1 cellular context compared by ENCODE assay signal in the genomic region with DNA sequence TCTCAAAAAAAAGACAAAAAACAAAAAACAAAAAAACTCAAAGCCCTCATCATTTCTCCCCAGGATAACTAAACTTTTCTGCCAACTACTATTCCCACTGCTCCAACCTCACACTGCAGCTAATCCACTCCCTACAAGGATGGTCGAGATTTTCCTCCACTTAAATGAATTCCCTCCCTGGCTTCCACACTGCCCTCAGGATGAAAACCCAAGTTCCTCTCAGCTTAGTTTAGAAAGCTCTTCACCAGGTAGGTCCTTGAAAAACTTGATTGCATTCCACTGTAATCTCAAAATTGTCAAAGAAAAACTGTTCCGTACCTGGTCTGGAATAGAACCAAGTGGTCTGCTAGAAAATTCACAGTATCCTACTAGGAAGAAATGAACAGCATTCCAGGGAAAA.
TF ChIP-seq lines count a peak whose summit lies in the region.

No MANE protein-coding gene starts in this region.

TF ChIP-seq in HCT116, 20 proteins besides CTCF, POLR2A, EP300 and RAD21 (continued from another document):
- TF ChIP-seq, protein P1, sequence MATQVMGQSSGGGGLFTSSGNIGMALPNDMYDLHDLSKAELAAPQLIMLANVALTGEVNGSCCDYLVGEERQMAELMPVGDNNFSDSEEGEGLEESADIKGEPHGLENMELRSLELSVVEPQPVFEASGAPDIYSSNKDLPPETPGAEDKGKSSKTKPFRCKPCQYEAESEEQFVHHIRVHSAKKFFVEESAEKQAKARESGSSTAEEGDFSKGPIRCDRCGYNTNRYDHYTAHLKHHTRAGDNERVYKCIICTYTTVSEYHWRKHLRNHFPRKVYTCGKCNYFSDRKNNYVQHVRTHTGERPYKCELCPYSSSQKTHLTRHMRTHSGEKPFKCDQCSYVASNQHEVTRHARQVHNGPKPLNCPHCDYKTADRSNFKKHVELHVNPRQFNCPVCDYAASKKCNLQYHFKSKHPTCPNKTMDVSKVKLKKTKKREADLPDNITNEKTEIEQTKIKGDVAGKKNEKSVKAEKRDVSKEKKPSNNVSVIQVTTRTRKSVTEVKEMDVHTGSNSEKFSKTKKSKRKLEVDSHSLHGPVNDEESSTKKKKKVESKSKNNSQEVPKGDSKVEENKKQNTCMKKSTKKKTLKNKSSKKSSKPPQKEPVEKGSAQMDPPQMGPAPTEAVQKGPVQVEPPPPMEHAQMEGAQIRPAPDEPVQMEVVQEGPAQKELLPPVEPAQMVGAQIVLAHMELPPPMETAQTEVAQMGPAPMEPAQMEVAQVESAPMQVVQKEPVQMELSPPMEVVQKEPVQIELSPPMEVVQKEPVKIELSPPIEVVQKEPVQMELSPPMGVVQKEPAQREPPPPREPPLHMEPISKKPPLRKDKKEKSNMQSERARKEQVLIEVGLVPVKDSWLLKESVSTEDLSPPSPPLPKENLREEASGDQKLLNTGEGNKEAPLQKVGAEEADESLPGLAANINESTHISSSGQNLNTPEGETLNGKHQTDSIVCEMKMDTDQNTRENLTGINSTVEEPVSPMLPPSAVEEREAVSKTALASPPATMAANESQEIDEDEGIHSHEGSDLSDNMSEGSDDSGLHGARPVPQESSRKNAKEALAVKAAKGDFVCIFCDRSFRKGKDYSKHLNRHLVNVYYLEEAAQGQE (IDR thresholded peaks at IDR 0.05; ENCODE audit: low read depth) = no peak
- TF ChIP-seq SP1 (IDR thresholded peaks at IDR 0.05; ENCODE audit: low read depth) (no peak), FOSL1 (IDR thresholded peaks at IDR 0.05; ENCODE audit: low read depth) (no peak), TCF7L2 (IDR thresholded peaks at IDR 0.05; ENCODE audit: borderline replicate concordance, extremely low read depth, insufficient read depth, insufficient read length) (no peak)
